Comparison of ENCODE assay signal across 17 cellular contexts in genomic region chr11:121486054-121486453, GRCh38. TPM values are rescaled to one million over a fixed set of nuclear protein-coding genes. Genes with fewer than 3 reads are reported as not detected.
DNase-seq lines count a peak whose midpoint lies in the region; ATAC-seq and TF ChIP-seq lines count a peak whose summit lies in the region.
"Had no signal": no experiment of that assay in that cellular context is flagged by ENCODE, and none has a peak within 500 bp of the region (broad histone marks: within the 10 kb centered on the region; RNA-seq: fewer than 3 reads in every experiment).

No MANE protein-coding gene starts in this region.

- intact Hi-C loops in CD4-positive, alpha-beta T cell (cut with DNase I, micrococcal nuclease): loop anchor here in 1 of 2 experiments (5.0 kb wide), 2 partner anchors 34 to 46 kb away; partner anchors contain the start of genes SORL1 and SORL1-AS1
- intact Hi-C loops in activated T-helper 1 cell treated with anti-CD3 and anti-CD28 coated beads, Interleukin-12 subunit alpha, Interleukin-12 subunit beta, Interleukin-2, Interleukin-4 antibody, amounts not matched to agents 30 ng/mL and 10 ng/mL and 1 ng/mL, durations not matched to agents 14 hours and 24 hours and 36 hours (cut with micrococcal nuclease): no loop called here

- H3K4me3 Mint-ChIP-seq in activated CD8-positive, alpha-beta memory T cell treated with anti-CD3 and anti-CD28 coated beads, Interleukin-2, amount 10 ng/mL, durations not matched to agents 7 days and 5 days: no peak overlapping the region
- no peak overlapping the region for H3K4me3 Mint-ChIP-seq in CD4-positive, alpha-beta T cell
- H3K4me3 Mint-ChIP-seq in WTC11 (no peak overlapping the region), immature natural killer cell (peak overlapping the region; percentile 21 to 67 (median 62))
- no peak overlapping the region for H3K4me3 Mint-ChIP-seq in activated T-helper 1 cell treated with anti-CD3 and anti-CD28 coated beads, Interleukin-12 subunit alpha, Interleukin-12 subunit beta, Interleukin-2, Interleukin-4 antibody, amounts not matched to agents 30 ng/mL and 10 ng/mL and 1 ng/mL, durations not matched to agents 14 hours and 24 hours and 36 hours

- DNase-seq in activated CD8-positive, alpha-beta memory T cell treated with anti-CD3 and anti-CD28 coated beads, Interleukin-2, amount 50 U/mL, for 48 hours: peak; percentile 22
- DNase-seq in activated CD8-positive, alpha-beta memory T cell treated with anti-CD3 and anti-CD28 coated beads, Interleukin-2, amount 10 ng/mL, durations not matched to agents 7 days and 5 days: no peak
- no peak for DNase-seq in CD4-positive, alpha-beta T cell
- DNase-seq in WTC11 (ENCODE audit: low spot score): no peak
- no peak for DNase-seq in immature natural killer cell
- no peak for DNase-seq in SHP77 treated with DMSO at 0.1 percent for 48 hours (lab: John Stamatoyannopoulos, UW)
- no peak for DNase-seq in activated T-helper 1 cell treated with anti-CD3 and anti-CD28 coated beads, Interleukin-12 subunit alpha, Interleukin-12 subunit beta, Interleukin-2, Interleukin-4 antibody, amounts not matched to agents 30 ng/mL and 10 ng/mL and 1 ng/mL, durations not matched to agents 14 hours and 24 hours and 36 hours (ENCODE audit: low spot score)
- no peak for DNase-seq in stimulated activated CD8-positive, alpha-beta memory T cell treated with anti-CD3 and anti-CD28 coated beads, Interleukin-4, amount 100 ng/mL, for 48 hours
- DNase-seq: 8988T, BE2C, DMS 273 treated with DMSO at 0.1 percent for 48 hours, MV-4-11, NCI-H1417, NCI-H187 treated with DMSO at 0.1 percent for 48 hours, NCI-H446, NCI-H69 had no signal

- H3K9me3 Mint-ChIP-seq in activated CD8-positive, alpha-beta memory T cell treated with anti-CD3 and anti-CD28 coated beads, Interleukin-2, amount 10 ng/mL, durations not matched to agents 7 days and 5 days (ENCODE audit: low read depth): no peaks in the 10 kb centered on the region
- no peaks in the 10 kb centered on the region for H3K9me3 Mint-ChIP-seq in CD4-positive, alpha-beta T cell
- H3K9me3 Mint-ChIP-seq in WTC11 (no peaks in the 10 kb centered on the region), immature natural killer cell (no peaks in the 10 kb centered on the region)
- no peaks in the 10 kb centered on the region for H3K9me3 Mint-ChIP-seq in activated T-helper 1 cell treated with anti-CD3 and anti-CD28 coated beads, Interleukin-12 subunit alpha, Interleukin-12 subunit beta, Interleukin-2, Interleukin-4 antibody, amounts not matched to agents 30 ng/mL and 10 ng/mL and 1 ng/mL, durations not matched to agents 14 hours and 24 hours and 36 hours

- TF ChIP-seq CTCF in CD4-positive, alpha-beta T cell (IDR thresholded peaks at IDR 0.05): no peak
- TF ChIP-seq CTCF in WTC11 (IDR thresholded peaks at IDR 0.05): no peak

- POLR2A ChIA-PET in CD4-positive, alpha-beta T cell (lab: Charles Lee): interaction anchor here (1.3 kb wide), 1 partner anchor 18 kb away, joined by 3 read pairs; no protein-coding TSS in a partner anchor
- POLR2A ChIA-PET in WTC11 (lab: Charles Lee): interaction anchor here (0.7 kb wide), 1 partner anchor 28 kb away, joined by 8 read pairs; no protein-coding TSS in a partner anchor

- no peak for ATAC-seq in activated CD8-positive, alpha-beta memory T cell treated with anti-CD3 and anti-CD28 coated beads, Interleukin-2, amount 10 ng/mL, durations not matched to agents 7 days and 5 days
- ATAC-seq in CD4-positive, alpha-beta T cell (ENCODE audit: poor library complexity): no peak
- no peak for ATAC-seq in WTC11
- ATAC-seq: K562 had no signal

- H3K27me3 Mint-ChIP-seq in activated CD8-positive, alpha-beta memory T cell treated with anti-CD3 and anti-CD28 coated beads, Interleukin-2, amount 10 ng/mL, durations not matched to agents 7 days and 5 days: no peaks in the 10 kb centered on the region
- no peaks in the 10 kb centered on the region for H3K27me3 Mint-ChIP-seq in CD4-positive, alpha-beta T cell
- H3K27me3 Mint-ChIP-seq in WTC11 (ENCODE audit: low read depth) (no peaks in the 10 kb centered on the region), immature natural killer cell (ENCODE audit: low read depth in 3 of 3) (peaks cover 27 to 41% (median 30%) of the 10 kb centered on the region in 3 donors)
- H3K27me3 Mint-ChIP-seq in activated T-helper 1 cell treated with anti-CD3 and anti-CD28 coated beads, Interleukin-12 subunit alpha, Interleukin-12 subunit beta, Interleukin-2, Interleukin-4 antibody, amounts not matched to agents 30 ng/mL and 10 ng/mL and 1 ng/mL, durations not matched to agents 14 hours and 24 hours and 36 hours (ENCODE audit: insufficient read depth): no peaks in the 10 kb centered on the region

- H3K27ac ChIP-seq in CD4-positive, alpha-beta T cell (ENCODE audit: low read depth, low read length): no peak overlapping the region

- CTCF ChIA-PET in activated CD8-positive, alpha-beta memory T cell treated with anti-CD3 and anti-CD28 coated beads, Interleukin-2, amount 10 ng/mL, durations not matched to agents 7 days and 5 days (lab: Charles Lee): no interaction called here
- CTCF ChIA-PET in CD4-positive, alpha-beta T cell (lab: Charles Lee): no interaction called here
- CTCF ChIA-PET in WTC11 (lab: Charles Lee): interaction anchor here (0.7 kb wide), 1 partner anchor 47 kb away, joined by 3 read pairs; no protein-coding TSS in a partner anchor

- no peaks in the 10 kb centered on the region for H3K9me3 ChIP-seq in CD4-positive, alpha-beta T cell (ENCODE audit: control insufficient read depth, low read length)
- H3K9me3 ChIP-seq: BE2C had no signal

- H3K27me3 ChIP-seq in CD4-positive, alpha-beta T cell (ENCODE audit: control insufficient read depth, insufficient read depth, low read length): no peaks in the 10 kb centered on the region
- H3K27me3 ChIP-seq: BE2C had no signal

- H3K27ac Mint-ChIP-seq in activated CD8-positive, alpha-beta memory T cell treated with anti-CD3 and anti-CD28 coated beads, Interleukin-2, amount 10 ng/mL, durations not matched to agents 7 days and 5 days: no peak overlapping the region
- H3K27ac Mint-ChIP-seq in CD4-positive, alpha-beta T cell: peak overlapping the region; percentile 89
- H3K27ac Mint-ChIP-seq in WTC11: peak overlapping the region; percentile 7
- peak overlapping the region; percentile 99 to 100 (median 99) for H3K27ac Mint-ChIP-seq in immature natural killer cell
- no peak overlapping the region for H3K27ac Mint-ChIP-seq in activated T-helper 1 cell treated with anti-CD3 and anti-CD28 coated beads, Interleukin-12 subunit alpha, Interleukin-12 subunit beta, Interleukin-2, Interleukin-4 antibody, amounts not matched to agents 30 ng/mL and 10 ng/mL and 1 ng/mL, durations not matched to agents 14 hours and 24 hours and 36 hours

- peaks cover 28% of the 10 kb centered on the region for H3K4me1 Mint-ChIP-seq in activated CD8-positive, alpha-beta memory T cell treated with anti-CD3 and anti-CD28 coated beads, Interleukin-2, amount 10 ng/mL, durations not matched to agents 7 days and 5 days
- H3K4me1 Mint-ChIP-seq in CD4-positive, alpha-beta T cell (ENCODE audit: low read depth): peaks cover 80% of the 10 kb centered on the region
- H3K4me1 Mint-ChIP-seq in WTC11: peaks cover 31% of the 10 kb centered on the region
- peaks cover 84 to 87% of the 10 kb centered on the region in 2 donors for H3K4me1 Mint-ChIP-seq in immature natural killer cell
- H3K4me1 Mint-ChIP-seq in activated T-helper 1 cell treated with anti-CD3 and anti-CD28 coated beads, Interleukin-12 subunit alpha, Interleukin-12 subunit beta, Interleukin-2, Interleukin-4 antibody, amounts not matched to agents 30 ng/mL and 10 ng/mL and 1 ng/mL, durations not matched to agents 14 hours and 24 hours and 36 hours (ENCODE audit: low read depth): peaks cover 41% of the 10 kb centered on the region

- H3K36me3 Mint-ChIP-seq in activated CD8-positive, alpha-beta memory T cell treated with anti-CD3 and anti-CD28 coated beads, Interleukin-2, amount 10 ng/mL, durations not matched to agents 7 days and 5 days: peaks cover 38% of the 10 kb centered on the region
- peaks cover 81% of the 10 kb centered on the region for H3K36me3 Mint-ChIP-seq in CD4-positive, alpha-beta T cell (ENCODE audit: low read depth)
- H3K36me3 Mint-ChIP-seq in WTC11 (peaks cover 49% of the 10 kb centered on the region), immature natural killer cell (peaks cover 34 to 55% (median 47%) of the 10 kb centered on the region in 3 donors)
- H3K36me3 Mint-ChIP-seq in activated T-helper 1 cell treated with anti-CD3 and anti-CD28 coated beads, Interleukin-12 subunit alpha, Interleukin-12 subunit beta, Interleukin-2, Interleukin-4 antibody, amounts not matched to agents 30 ng/mL and 10 ng/mL and 1 ng/mL, durations not matched to agents 14 hours and 24 hours and 36 hours (ENCODE audit: low read depth): peaks cover 49% of the 10 kb centered on the region

TF ChIP-seq in WTC11, 78 proteins besides CTCF, POLR2A, EP300 and RAD21 (continues in another document):
- TF ChIP-seq NR1H2 (CRISPR knock-in tag; IDR thresholded peaks at IDR 0.05): no peak
- no peak for TF ChIP-seq ESRRA (CRISPR knock-in tag; IDR thresholded peaks at IDR 0.05; ENCODE audit: borderline replicate concordance)
- no peak for TF ChIP-seq SOX15 (CRISPR knock-in tag; IDR thresholded peaks at IDR 0.05)
- TF ChIP-seq ZNF671 (CRISPR knock-in tag; IDR thresholded peaks at IDR 0.05): no peak
- TF ChIP-seq OVOL2 (CRISPR knock-in tag; IDR thresholded peaks at IDR 0.05; ENCODE audit: borderline replicate concordance): no peak
- no peak for TF ChIP-seq ZNF232 (CRISPR knock-in tag; IDR thresholded peaks at IDR 0.05)
- TF ChIP-seq GTF2I (CRISPR knock-in tag; conservative IDR thresholded peaks at IDR 0.05): no peak

RNA-seq across cellular contexts. Expression of gene SORL1, which starts 33.9 kb away (rescaled TPM):
- 10 to 100 TPM; 17.4 to 38.6 TPM for total RNA-seq in activated CD8-positive, alpha-beta memory T cell treated with anti-CD3 and anti-CD28 coated beads, Interleukin-2, amount 10 ng/mL, durations not matched to agents 7 days and 5 days
- total RNA-seq in CD4-positive, alpha-beta T cell: 100 to 1,000 TPM; 235 to 241 TPM
- 78.1 to 87.1 TPM (median 78.1 TPM) in 3 replicates for total RNA-seq in WTC11 (2021)
- polyA plus RNA-seq in immature natural killer cell: 100 to 1,000 TPM; 125 to 281 (median 189) TPM
- total RNA-seq in activated T-helper 1 cell treated with anti-CD3 and anti-CD28 coated beads, Interleukin-12 subunit alpha, Interleukin-12 subunit beta, Interleukin-2, Interleukin-4 antibody, amounts not matched to agents 30 ng/mL and 10 ng/mL and 1 ng/mL, durations not matched to agents 14 hours and 24 hours and 36 hours: 19.2 and 20.9 TPM in 2 replicates

Comparison
In these comparisons a context has a peak if more than half of its experiments do, and no peak if none do; other contexts are left out.
1. H3K27ac Mint-ChIP-seq: peak in CD4-positive, alpha-beta T cell (single experiment), WTC11 (single experiment) and immature natural killer cell (6 of 6); none in activated CD8-positive, alpha-beta memory T cell treated with anti-CD3 and anti-CD28 coated beads, Interleukin-2, amount 10 ng/mL, durations not matched to agents 7 days and 5 days (single experiment) and activated T-helper 1 cell treated with anti-CD3 and anti-CD28 coated beads, Interleukin-12 subunit alpha, Interleukin-12 subunit beta, Interleukin-2, Interleukin-4 antibody, amounts not matched to agents 30 ng/mL and 10 ng/mL and 1 ng/mL, durations not matched to agents 14 hours and 24 hours and 36 hours (single experiment).
2. H3K4me3 Mint-ChIP-seq: peak in immature natural killer cell (5 of 5); none in activated CD8-positive, alpha-beta memory T cell treated with anti-CD3 and anti-CD28 coated beads, Interleukin-2, amount 10 ng/mL, durations not matched to agents 7 days and 5 days (single experiment), CD4-positive, alpha-beta T cell (single experiment), WTC11 (single experiment) and activated T-helper 1 cell treated with anti-CD3 and anti-CD28 coated beads, Interleukin-12 subunit alpha, Interleukin-12 subunit beta, Interleukin-2, Interleukin-4 antibody, amounts not matched to agents 30 ng/mL and 10 ng/mL and 1 ng/mL, durations not matched to agents 14 hours and 24 hours and 36 hours (single experiment).